17 cellular contexts compared by ENCODE assay signal in the genomic region with DNA sequence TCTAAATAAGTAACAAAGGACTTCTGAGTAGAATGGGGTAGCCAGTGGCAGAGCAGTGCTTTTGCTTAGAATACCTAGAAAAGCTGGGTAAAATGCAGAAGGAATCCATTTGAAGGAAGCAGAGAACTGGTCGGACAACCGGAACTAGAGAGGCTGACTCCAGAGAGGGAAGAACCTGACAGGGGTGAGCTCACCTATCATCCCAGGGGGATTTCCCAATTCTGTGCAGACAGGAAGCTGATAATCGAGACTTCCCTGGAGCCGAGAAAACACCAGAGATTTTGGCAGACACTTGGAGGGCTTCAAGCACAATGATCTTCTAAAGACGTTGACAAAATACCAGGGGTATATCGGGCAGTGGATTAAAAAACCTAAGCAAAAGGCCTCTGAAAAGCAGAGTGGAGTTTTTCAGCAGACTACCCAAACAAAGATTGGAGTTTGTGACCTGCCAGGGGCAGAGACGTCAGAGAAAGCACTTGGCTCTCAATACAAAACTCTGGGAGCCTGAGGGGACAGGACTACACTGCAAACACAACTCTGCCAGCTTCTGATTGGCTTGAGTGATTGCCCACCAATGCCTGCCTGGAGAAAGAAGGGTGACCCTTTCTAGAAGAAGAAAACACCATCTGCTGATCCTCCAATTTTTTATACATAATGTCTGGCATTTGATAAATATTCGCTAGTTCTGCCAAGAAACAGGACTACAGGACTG.
DNase-seq lines count a peak whose midpoint lies in the region; ATAC-seq and TF ChIP-seq lines count a peak whose summit lies in the region.
"Had no signal": no experiment of that assay in that cellular context is flagged by ENCODE, and none has a peak within 500 bp of the region (broad histone marks: within the 10 kb centered on the region; RNA-seq: fewer than 3 reads in every experiment).

No MANE protein-coding gene starts in this region.

- peak overlapping the region; percentile 58 for H3K27ac Mint-ChIP-seq in endodermal cell
- H3K27ac Mint-ChIP-seq: CD4-positive, alpha-beta T cell; immature natural killer cell had no signal

- H3K27ac ChIP-seq in endodermal cell (ENCODE audit: low read depth, low read length) (no peak overlapping the region), aorta (ENCODE audit: low read depth in 1 of 2, low read length in 2 of 2) (peak overlapping the region; percentile 75 to 94)
- H3K27ac ChIP-seq: tibial nerve, VCaP had no signal

- H3K4me1 Mint-ChIP-seq in endodermal cell = no peaks in the 10 kb centered on the region

- ATAC-seq in aorta (ENCODE audit: low FRiP score) (peak; percentile 46), GM18858 (IDR thresholded peaks at IDR 0.05; ENCODE audit: unreplicated experiment) (no peak)

- H3K27me3 ChIP-seq in endodermal cell (ENCODE audit: control insufficient read depth, insufficient read depth, low read length, poor library complexity, severe bottlenecking) (peaks cover 14% of the 10 kb centered on the region), aorta (ENCODE audit: control insufficient read depth in 1 of 2, insufficient read depth in 2 of 2, low read length in 1 of 2) (no peaks in the 10 kb centered on the region)
- H3K27me3 ChIP-seq: tibial nerve had no signal

- peaks cover 75% of the 10 kb centered on the region for H3K36me3 Mint-ChIP-seq in endodermal cell (ENCODE audit: low read depth)
- H3K36me3 Mint-ChIP-seq: immature natural killer cell had no signal

- 96 to 97% methylated on average over 7 to 8 of the region's 8 CpGs for WGBS in endodermal cell (ENCODE audit: insufficient coverage in 1 of 2, insufficient read length in 1 of 2), 2 experiments
- WGBS in aorta, 2 donors = 2 to 5% methylated on average over 8 of the region's 8 CpGs

- intact Hi-C loops in aorta (cut with DNase I) = loop anchor here in 1 of 2 donors (5.0 kb wide), 1 partner anchor 47 kb away; no protein-coding TSS in a partner anchor

- H3K9me3 ChIP-seq in endodermal cell (ENCODE audit: control insufficient read depth, low read length) (no peaks in the 10 kb centered on the region), aorta (ENCODE audit: control insufficient read depth, low read length) (no peaks in the 10 kb centered on the region)
- H3K9me3 ChIP-seq: SK-N-SH, tibial nerve had no signal

- TF ChIP-seq CTCF in endodermal cell (conservative IDR thresholded peaks at IDR 0.05) = no peak

- peak; percentile 3 for DNase-seq in NCI-H2171 treated with DMSO at 0.1 percent for 48 hours (lab: John Stamatoyannopoulos, UW)
- DNase-seq in NCI-H2171 (lab: John Stamatoyannopoulos, UW) = no peak
- DNase-seq in endodermal cell = no peak
- peak; percentile 60 for DNase-seq in medulla oblongata (ENCODE audit: extremely low spot score)
- DNase-seq in aorta = no peak
- no peak for DNase-seq in GDM1 (lab: John Stamatoyannopoulos, UW)
- no peak for DNase-seq in central memory CD4-positive, alpha-beta T cell
- DNase-seq: activated gamma-delta T cell; CD4-positive, alpha-beta T cell; effector memory CD4-positive, alpha-beta T cell; immature natural killer cell; NCI-H2081; SK-N-SH; stimulated activated CD4-positive, alpha-beta T cell treated with anti-CD3 and anti-CD28 coated beads, Interleukin-1b, Interleukin-23, amount 100 ng/mL, for 48 hours had no signal

- H3K4me3 Mint-ChIP-seq in endodermal cell = no peak overlapping the region
- H3K4me3 Mint-ChIP-seq: CD4-positive, alpha-beta T cell; immature natural killer cell had no signal

- no peak overlapping the region for H3K9ac ChIP-seq in endodermal cell (ENCODE audit: extremely low read depth, low read length, poor library complexity, severe bottlenecking)
- H3K9ac ChIP-seq: SK-N-SH had no signal

- no peak overlapping the region for H3K4me3 ChIP-seq in endodermal cell (ENCODE audit: low read length)
- no peak overlapping the region for H3K4me3 ChIP-seq in aorta (ENCODE audit: low read length in 2 of 2)
- H3K4me3 ChIP-seq: tibial nerve had no signal

- H3K9me3 Mint-ChIP-seq in endodermal cell = no peaks in the 10 kb centered on the region
- H3K9me3 Mint-ChIP-seq: CD4-positive, alpha-beta T cell; immature natural killer cell had no signal

- H3K27me3 Mint-ChIP-seq in endodermal cell (ENCODE audit: insufficient read depth) = peaks cover 18% of the 10 kb centered on the region
- H3K27me3 Mint-ChIP-seq: CD4-positive, alpha-beta T cell had no signal

- H3K36me3 ChIP-seq in endodermal cell (ENCODE audit: control insufficient read depth, insufficient read depth, low read length) = peaks cover 85% of the 10 kb centered on the region
- H3K36me3 ChIP-seq in aorta (ENCODE audit: control insufficient read depth in 1 of 2, insufficient read depth in 2 of 2, low read length in 1 of 2) = no peaks in the 10 kb centered on the region
- H3K36me3 ChIP-seq: tibial nerve had no signal

- H3K4me1 ChIP-seq in endodermal cell (ENCODE audit: control insufficient read depth, insufficient read depth, low read length) (no peaks in the 10 kb centered on the region), aorta (ENCODE audit: control insufficient read depth in 1 of 2, insufficient read depth in 2 of 2, low read length in 2 of 2) (peaks cover 0 to 6% of the 10 kb centered on the region in 2 donors)
- H3K4me1 ChIP-seq: tibial nerve had no signal

Comparison
In these comparisons a context has a peak if more than half of its experiments do, and no peak if none do; other contexts are left out.
1. DNase-seq: peak in NCI-H2171 treated with DMSO at 0.1 percent for 48 hours (single experiment) and medulla oblongata (single experiment); none in NCI-H2171 (single experiment), endodermal cell (single experiment), aorta (0 of 2), GDM1 (single experiment) and central memory CD4-positive, alpha-beta T cell (single experiment).